Comparison of ENCODE assay signal across 15 cellular contexts in genomic region chr5:149838881-149839739, GRCh38.
DNase-seq lines count a peak whose midpoint lies in the region; FAIRE-seq and TF ChIP-seq lines count a peak whose summit lies in the region.
"Had no signal": no experiment of that assay in that cellular context is flagged by ENCODE, and none has a peak within 500 bp of the region (broad histone marks: within the 10 kb centered on the region; RNA-seq: fewer than 3 reads in every experiment).

No MANE protein-coding gene starts in this region.

- H3K18ac ChIP-seq in trophoblast cell (ENCODE audit: low read length) = no peak overlapping the region
- no peak overlapping the region for H3K18ac ChIP-seq in H9 (ENCODE audit: insufficient read length, low read depth, low read length)

- H2AK5ac ChIP-seq in trophoblast cell (ENCODE audit: low read length) = no peak overlapping the region
- H2AK5ac ChIP-seq in H9 (ENCODE audit: insufficient read length, low read length) = no peak overlapping the region

- no peak overlapping the region for H4K91ac ChIP-seq in trophoblast cell (ENCODE audit: low read depth, low read length)
- no peak overlapping the region for H4K91ac ChIP-seq in H9 (ENCODE audit: insufficient read length, low read depth, low read length)

- no peak overlapping the region for H3K23ac ChIP-seq in trophoblast cell (ENCODE audit: low read length)
- no peak overlapping the region for H3K23ac ChIP-seq in H9 (ENCODE audit: insufficient read length, low read depth, low read length)

- TF ChIP-seq CTCF in fibroblast of lung (conservative IDR thresholded peaks at IDR 0.05 in 1 of 2, IDR thresholded peaks at IDR 0.05 in 1 of 2; ENCODE audit: low read depth in 1 of 2, low read length in 2 of 2) = no peak
- no peak for TF ChIP-seq CTCF in H9 (conservative IDR thresholded peaks at IDR 0.05)

- DNase-seq in GM04504 (ENCODE audit: low read depth) (peak; percentile 22), RCC 7860 (ENCODE audit: low spot score) (peak; percentile 77), fibroblast of lung (ENCODE audit: low read depth in 2 of 2) (peak; percentile 52 to 75), trophoblast cell (peak; percentile 14 to 34), activated gamma-delta T cell (lab: John Stamatoyannopoulos, UW) (no peak), H9 (no peak), NCI-H2081 (lab: John Stamatoyannopoulos, UW) (no peak)
- DNase-seq in T-helper 2 cell treated with Interferon-gamma antibody and Interleukin-4, amounts not matched to agents 5 μg/mL and 100 μg/mL, for 36 hours (ENCODE audit: low spot score) = no peak
- DNase-seq: activated CD4-positive, alpha-beta T cell treated with anti-CD3 and anti-CD28 coated beads for 36 hours; COR-L47; midbrain; NCI-H526 treated with DMSO at 0.1 percent for 48 hours had no signal

- H3K4me1 Mint-ChIP-seq in H9 = peaks cover 23 to 24% of the 10 kb centered on the region in 2 experiments
- H3K4me1 Mint-ChIP-seq in T-helper 2 cell treated with Interferon-gamma antibody and Interleukin-4, amounts not matched to agents 5 μg/mL and 100 μg/mL, for 36 hours (ENCODE audit: low read depth) = no peaks in the 10 kb centered on the region
- H3K4me1 Mint-ChIP-seq: activated CD4-positive, alpha-beta T cell treated with anti-CD3 and anti-CD28 coated beads for 36 hours had no signal

- no peak overlapping the region for H3T11ph ChIP-seq in H9 (ENCODE audit: low read length)

- H3K23me2 ChIP-seq in H9 (ENCODE audit: insufficient read length, low read depth, low read length, poor library complexity, severe bottlenecking) = no peaks in the 10 kb centered on the region

- H3K4me2 ChIP-seq in fibroblast of lung (ENCODE audit: extremely low read depth, insufficient read depth, low read length) (no peak overlapping the region), trophoblast cell (ENCODE audit: low read length) (no peak overlapping the region), H9 (ENCODE audit: insufficient read depth, insufficient read length, low read length) (no peak overlapping the region)
- H3K4me2 ChIP-seq: smooth muscle cell had no signal

- FAIRE-seq in RCC 7860 (lab: Jason Lieb, UNC) = peak; percentile 80
- FAIRE-seq: GM12878 had no signal

- no peak overlapping the region for H2BK12ac ChIP-seq in trophoblast cell (ENCODE audit: low read length)
- no peak overlapping the region for H2BK12ac ChIP-seq in H9 (ENCODE audit: insufficient read length, low read depth, low read length)

- peaks cover 7% of the 10 kb centered on the region for H3K4me1 ChIP-seq in fibroblast of lung (ENCODE audit: control insufficient read depth, extremely low read depth, insufficient read depth, low read length)
- H3K4me1 ChIP-seq in trophoblast cell (ENCODE audit: control insufficient read depth in 1 of 2, insufficient read depth in 2 of 2, low read length in 2 of 2) = no peaks in the 10 kb centered on the region
- no peaks in the 10 kb centered on the region for H3K4me1 ChIP-seq in H9 (ENCODE audit: insufficient read depth, low read length)

- H4K8ac ChIP-seq in trophoblast cell (ENCODE audit: low read depth, low read length) (no peak overlapping the region), H9 (replicated peaks; ENCODE audit: insufficient read length, low read depth, low read length) (no peak overlapping the region)

- H3K36me3 ChIP-seq in fibroblast of lung (ENCODE audit: control insufficient read depth, insufficient read depth, low read length) (no peaks in the 10 kb centered on the region), trophoblast cell (ENCODE audit: control insufficient read depth in 1 of 2, insufficient read depth in 2 of 2, low read length in 2 of 2) (no peaks in the 10 kb centered on the region)

- no peak overlapping the region for H3K56ac ChIP-seq in H9 (ENCODE audit: insufficient read length, low read depth, low read length)

- H3K4me3 Mint-ChIP-seq in H9 = no peak overlapping the region
- H3K4me3 Mint-ChIP-seq in T-helper 2 cell treated with Interferon-gamma antibody and Interleukin-4, amounts not matched to agents 5 μg/mL and 100 μg/mL, for 36 hours = no peak overlapping the region
- H3K4me3 Mint-ChIP-seq: activated CD4-positive, alpha-beta T cell treated with anti-CD3 and anti-CD28 coated beads for 36 hours had no signal

- H2BK5ac ChIP-seq in trophoblast cell (ENCODE audit: low read depth, low read length, poor library complexity) (no peak overlapping the region), H9 (ENCODE audit: insufficient read length, low read length) (no peak overlapping the region)

- no peak overlapping the region for H4K5ac ChIP-seq in H9 (ENCODE audit: insufficient read length, low read depth, low read length)

- H3K9me3 Mint-ChIP-seq in H9 = no peaks in the 10 kb centered on the region
- H3K9me3 Mint-ChIP-seq in T-helper 2 cell treated with Interferon-gamma antibody and Interleukin-4, amounts not matched to agents 5 μg/mL and 100 μg/mL, for 36 hours = no peaks in the 10 kb centered on the region
- H3K9me3 Mint-ChIP-seq: activated T-helper 2 cell treated with anti-CD3 and anti-CD28 coated beads, Interferon-gamma antibody, Interleukin-2, Interleukin-4, amounts not matched to agents 10 μg/mL and 5 μg/mL and 100 μg/mL, durations not matched to agents 14 hours and 24 hours and 36 hours had no signal

- H2BK20ac ChIP-seq in H9 (ENCODE audit: low read depth, low read length, poor library complexity, severe bottlenecking) = no peak overlapping the region

- no peaks in the 10 kb centered on the region for H3K79me2 ChIP-seq in fibroblast of lung (ENCODE audit: control insufficient read depth, insufficient read depth, low read length)
- no peaks in the 10 kb centered on the region for H3K79me2 ChIP-seq in trophoblast cell (ENCODE audit: control insufficient read depth, insufficient read depth, low read length, poor library complexity)
- H3K79me2 ChIP-seq in H9 (ENCODE audit: insufficient read depth, low read length) = no peaks in the 10 kb centered on the region

- H3K9ac ChIP-seq in fibroblast of lung (ENCODE audit: insufficient read depth, low read length) = no peak overlapping the region
- H3K9ac ChIP-seq in trophoblast cell (ENCODE audit: low read length) = no peak overlapping the region
- no peak overlapping the region for H3K9ac ChIP-seq in H9 (ENCODE audit: extremely low read depth, insufficient read length, low read length)

- H3K79me1 ChIP-seq in trophoblast cell (ENCODE audit: low read length) (no peaks in the 10 kb centered on the region), H9 (ENCODE audit: insufficient read depth, low read depth, low read length, poor library complexity, severe bottlenecking) (no peaks in the 10 kb centered on the region)

- peak overlapping the region in 1 of 3 experiments; percentile 32; a peak in 1 of 7 replicates for H3K27ac Mint-ChIP-seq in H9
- H3K27ac Mint-ChIP-seq in T-helper 2 cell treated with Interferon-gamma antibody and Interleukin-4, amounts not matched to agents 5 μg/mL and 100 μg/mL, for 36 hours = no peak overlapping the region
- H3K27ac Mint-ChIP-seq: activated CD4-positive, alpha-beta T cell treated with anti-CD3 and anti-CD28 coated beads for 36 hours; activated T-helper 2 cell treated with anti-CD3 and anti-CD28 coated beads, Interferon-gamma antibody, Interleukin-2, Interleukin-4, amounts not matched to agents 10 μg/mL and 5 μg/mL and 100 μg/mL, durations not matched to agents 14 hours and 24 hours and 36 hours had no signal

- H3K36me3 Mint-ChIP-seq in H9 (ENCODE audit: insufficient read depth in 1 of 3, low read depth in 3 of 3) = peaks cover 0 to 19% (median 2%) of the 10 kb centered on the region in 3 experiments; a peak in 4 of 7 replicates
- H3K36me3 Mint-ChIP-seq in T-helper 2 cell treated with Interferon-gamma antibody and Interleukin-4, amounts not matched to agents 5 μg/mL and 100 μg/mL, for 36 hours (ENCODE audit: low read depth) = no peaks in the 10 kb centered on the region

- no peak overlapping the region for H2BK120ac ChIP-seq in trophoblast cell (ENCODE audit: insufficient read depth, low read length, poor library complexity)
- H2BK120ac ChIP-seq in H9 (ENCODE audit: low read depth, low read length, poor library complexity, severe bottlenecking) = no peak overlapping the region

- no peak overlapping the region for H3K27ac ChIP-seq in fibroblast of lung (ENCODE audit: insufficient read depth, low read length)
- no peak overlapping the region for H3K27ac ChIP-seq in trophoblast cell (ENCODE audit: low read depth, low read length)
- no peak overlapping the region for H3K27ac ChIP-seq in H9 (ENCODE audit: insufficient read length, low read depth, low read length)

- H3K4me3 ChIP-seq in fibroblast of lung (replicated peaks in 1 of 4; ENCODE audit: control extremely low read depth in 1 of 4, insufficient read depth in 1 of 4, low read depth in 3 of 4, low read length in 4 of 4) (no peak overlapping the region), trophoblast cell (ENCODE audit: low read depth, low read length) (no peak overlapping the region)
- H3K4me3 ChIP-seq: GM12878, smooth muscle cell had no signal

- H3K9me3 ChIP-seq in fibroblast of lung (ENCODE audit: control insufficient read depth, insufficient read depth, low read depth, low read length) (no peaks in the 10 kb centered on the region), trophoblast cell (ENCODE audit: insufficient read depth, low read depth, low read length) (peaks cover 2% of the 10 kb centered on the region), H9 (ENCODE audit: control insufficient read depth, low read depth, low read length) (no peaks in the 10 kb centered on the region)

- no peak overlapping the region for H3K14ac ChIP-seq in trophoblast cell (ENCODE audit: low read length)
- H3K14ac ChIP-seq in H9 (ENCODE audit: insufficient read depth, low read length) = no peak overlapping the region

- H3K4ac ChIP-seq in trophoblast cell (ENCODE audit: low read depth, low read length) (no peak overlapping the region), H9 (ENCODE audit: low read depth, low read length) (no peak overlapping the region)

- no peak overlapping the region for H2AFZ ChIP-seq in fibroblast of lung (ENCODE audit: low read length)
- no peak overlapping the region for H2AFZ ChIP-seq in trophoblast cell (ENCODE audit: insufficient read depth, low read length, poor library complexity)
- no peak overlapping the region for H2AFZ ChIP-seq in H9 (ENCODE audit: low read length)

- no peaks in the 10 kb centered on the region for H3K27me3 Mint-ChIP-seq in H9 (ENCODE audit: low read depth)
- no peaks in the 10 kb centered on the region for H3K27me3 Mint-ChIP-seq in T-helper 2 cell treated with Interferon-gamma antibody and Interleukin-4, amounts not matched to agents 5 μg/mL and 100 μg/mL, for 36 hours (ENCODE audit: low read depth)
- H3K27me3 Mint-ChIP-seq: activated CD4-positive, alpha-beta T cell treated with anti-CD3 and anti-CD28 coated beads for 36 hours had no signal

- H4K20me1 ChIP-seq in fibroblast of lung (ENCODE audit: control insufficient read depth, extremely low read depth, insufficient read depth, low read length) (no peaks in the 10 kb centered on the region), H9 (ENCODE audit: control insufficient read depth, insufficient read depth, insufficient read length) (no peaks in the 10 kb centered on the region)

- H4K12ac ChIP-seq in trophoblast cell (ENCODE audit: low read depth, low read length) = no peak overlapping the region

- no CpG with 5 or more reads among the region's 6 CpGs for WGBS in trophoblast cell (ENCODE audit: extremely low coverage, insufficient coverage, insufficient read length)
- WGBS in H9 (ENCODE audit: extremely low coverage, insufficient read length, low lambda C conversion rate) = no CpG with 5 or more reads among the region's 6 CpGs

- H2BK15ac ChIP-seq in H9 (ENCODE audit: low read depth, low read length) = no peak overlapping the region

- H3K27me3 ChIP-seq in fibroblast of lung (ENCODE audit: control insufficient read depth, insufficient read depth, low read length) = no peaks in the 10 kb centered on the region
- no peaks in the 10 kb centered on the region for H3K27me3 ChIP-seq in trophoblast cell (ENCODE audit: insufficient read depth, low read length)
- no peaks in the 10 kb centered on the region for H3K27me3 ChIP-seq in H9 (ENCODE audit: insufficient read depth, low read length)

Comparison
In these comparisons a context has a peak if more than half of its experiments do, and no peak if none do; other contexts are left out.
1. DNase-seq: peak in GM04504 (single experiment), RCC 7860 (single experiment), fibroblast of lung (2 of 2) and trophoblast cell (2 of 2); none in activated gamma-delta T cell (single experiment), H9 (single experiment), NCI-H2081 (0 of 2) and T-helper 2 cell treated with Interferon-gamma antibody and Interleukin-4, amounts not matched to agents 5 μg/mL and 100 μg/mL, for 36 hours (single experiment).